In genomic region chr17:30709641-30710295, GRCh38 we compare ENCODE assay signal across 8 cellular contexts.
DNase-seq lines count a peak whose midpoint lies in the region; ATAC-seq and TF ChIP-seq lines count a peak whose summit lies in the region.
"Not testable (repeated sequence)": the region's sequence is repeated elsewhere in the genome, so short reads cannot be mapped to it uniquely, and the experiment has no call there.

No MANE protein-coding gene starts in this region.

- not testable (repeated sequence) for H3K9me3 Mint-ChIP-seq in CD4-positive, CD25-positive, alpha-beta regulatory T cell; activated T-helper 17 cell treated with anti-CD3 and anti-CD28 coated beads, Interleukin-2, amount 50 U/mL, for 72 hours; nephron

- peak overlapping the region in 1 of 3 donors; percentile 32 for H3K27ac Mint-ChIP-seq in CD4-positive, CD25-positive, alpha-beta regulatory T cell
- H3K27ac Mint-ChIP-seq in activated T-helper 17 cell treated with anti-CD3 and anti-CD28 coated beads, Interleukin-2, amount 50 U/mL, for 72 hours, result not testable (repeated sequence)
- H3K27ac Mint-ChIP-seq in nephron, result peak overlapping the region in 1 of 3 experiments; percentile 90

- peaks cover 0 to 42% (median 16%) of the 10 kb centered on the region in 4 donors for H3K4me1 Mint-ChIP-seq in CD4-positive, CD25-positive, alpha-beta regulatory T cell
- peaks cover 11% of the 10 kb centered on the region for H3K4me1 Mint-ChIP-seq in activated T-helper 17 cell treated with anti-CD3 and anti-CD28 coated beads, Interleukin-2, amount 50 U/mL, for 72 hours
- H3K4me1 Mint-ChIP-seq in nephron, result peaks cover 33% of the 10 kb centered on the region

- in situ Hi-C loops in Panc1 (cut with HindIII; ENCODE audit: low pct_unique_long_range_greater_than_20kb, low sequenced_read_pairs), result not testable (repeated sequence)

- H3K9ac ChIP-seq in colonic mucosa (ENCODE audit: low read depth in 2 of 2, low read length in 2 of 2), result peak overlapping the region in 1 of 2 donors; percentile 69

- not testable (repeated sequence) for TF ChIP-seq CTCF in Panc1 (IDR thresholded peaks at IDR 0.05); colonic mucosa (IDR thresholded peaks at IDR 0.05); nephron (IDR thresholded peaks at IDR 0.05; ENCODE audit: unreplicated experiment in 3 of 3)

- peak; percentile 16 to 30 (median 19) for DNase-seq in CD4-positive, CD25-positive, alpha-beta regulatory T cell
- DNase-seq in HuH-7.5 (ENCODE audit: low spot score), result peak; percentile 14
- not testable (repeated sequence) for DNase-seq in Panc1 (ENCODE audit: low read depth, low spot score)
- DNase-seq in colonic mucosa, result peak; percentile 36
- DNase-seq in right cardiac atrium, result peak in 2 of 3 donors; percentile 70 to 72
- DNase-seq in stimulated activated naive CD4-positive, alpha-beta T cell (lab: John Stamatoyannopoulos, UW), result peak in 4 of 6 experiments; percentile 32 to 49 (median 34)

- H3K27me3 ChIP-seq in CD4-positive, CD25-positive, alpha-beta regulatory T cell (ENCODE audit: control insufficient read depth, insufficient read depth, low read length); Panc1 (ENCODE audit: control insufficient read depth, insufficient read depth, low read length); colonic mucosa; right cardiac atrium (ENCODE audit: control insufficient read depth, insufficient read depth): not testable (repeated sequence)

- POLR2A ChIA-PET in Panc1 (lab: Charles Lee), result not testable (repeated sequence)

- not testable (repeated sequence) for BruUV-seq in Panc1 (replicated peaks; lab: Mats Ljungman, UMichigan)

- H3K27me3 Mint-ChIP-seq in CD4-positive, CD25-positive, alpha-beta regulatory T cell, result peaks cover 60% of the 10 kb centered on the region
- peaks cover 20% of the 10 kb centered on the region for H3K27me3 Mint-ChIP-seq in activated T-helper 17 cell treated with anti-CD3 and anti-CD28 coated beads, Interleukin-2, amount 50 U/mL, for 72 hours
- not testable (repeated sequence) for H3K27me3 Mint-ChIP-seq in nephron (ENCODE audit: low read depth)

- not testable (repeated sequence) for H3K9me3 ChIP-seq in CD4-positive, CD25-positive, alpha-beta regulatory T cell (ENCODE audit: control insufficient read depth in 2 of 2, low read length in 2 of 2); Panc1 (ENCODE audit: control insufficient read depth, insufficient read depth, low read depth, low read length); colonic mucosa; right cardiac atrium (ENCODE audit: control insufficient read depth, low read length)

- under 1% methylated on average over 80 of the region's 81 CpGs for WGBS in right cardiac atrium

- ATAC-seq in CD4-positive, CD25-positive, alpha-beta regulatory T cell (ENCODE audit: low read depth in 2 of 2), result peak in 1 of 2 donors; percentile 11
- ATAC-seq in Panc1, right cardiac atrium: not testable (repeated sequence)
- peak; percentile 10 for ATAC-seq in activated T-helper 17 cell treated with anti-CD3 and anti-CD28 coated beads, Interleukin-2, amount 50 U/mL, for 72 hours (replicated peaks)

- H3K4me3 ChIP-seq in CD4-positive, CD25-positive, alpha-beta regulatory T cell (ENCODE audit: low read depth, low read length), result not testable (repeated sequence)
- peak overlapping the region; percentile 48 to 68 for H3K4me3 ChIP-seq in Panc1 (ENCODE audit: low read depth in 2 of 2, low read length in 2 of 2)
- peak overlapping the region; percentile 76 for H3K4me3 ChIP-seq in colonic mucosa
- H3K4me3 ChIP-seq in right cardiac atrium (ENCODE audit: low read length), result peak overlapping the region; percentile 60

- H3K4me1 ChIP-seq in CD4-positive, CD25-positive, alpha-beta regulatory T cell (ENCODE audit: control insufficient read depth, insufficient read depth, low read length, poor library complexity, severe bottlenecking); Panc1 (ENCODE audit: control insufficient read depth, insufficient read depth, low read length); colonic mucosa; right cardiac atrium (ENCODE audit: control insufficient read depth, insufficient read depth, low read length): not testable (repeated sequence)

- CTCF ChIA-PET in Panc1 (lab: Charles Lee), result not testable (repeated sequence)

- not testable (repeated sequence) for H3K36me3 ChIP-seq in CD4-positive, CD25-positive, alpha-beta regulatory T cell (ENCODE audit: control insufficient read depth, insufficient read depth, low read length); Panc1 (ENCODE audit: control insufficient read depth, insufficient read depth, low read length); colonic mucosa

- H3K4me3 Mint-ChIP-seq in CD4-positive, CD25-positive, alpha-beta regulatory T cell, result peak overlapping the region; percentile 82 to 90 (median 86)
- peak overlapping the region; percentile 76 for H3K4me3 Mint-ChIP-seq in activated T-helper 17 cell treated with anti-CD3 and anti-CD28 coated beads, Interleukin-2, amount 50 U/mL, for 72 hours
- peak overlapping the region; percentile 90 to 99 (median 96) for H3K4me3 Mint-ChIP-seq in nephron

- not testable (repeated sequence) for H3K27ac ChIP-seq in CD4-positive, CD25-positive, alpha-beta regulatory T cell (ENCODE audit: insufficient read depth, low read length, poor library complexity, severe bottlenecking); colonic mucosa; right cardiac atrium (ENCODE audit: low read length)
- peak overlapping the region; percentile 61; the same call in 1 of the 2 replicates for H3K27ac ChIP-seq in Panc1 (ENCODE audit: low read length)

- not testable (repeated sequence) for H3K36me3 Mint-ChIP-seq in CD4-positive, CD25-positive, alpha-beta regulatory T cell; activated T-helper 17 cell treated with anti-CD3 and anti-CD28 coated beads, Interleukin-2, amount 50 U/mL, for 72 hours (ENCODE audit: low read depth); nephron (ENCODE audit: low read depth)

- intact Hi-C loops in Panc1 (cut with micrococcal nuclease; ENCODE audit: unreplicated experiment); colonic mucosa (cut with DNase I); right cardiac atrium (cut with DNase I): not testable (repeated sequence)
